10 cellular contexts compared by ENCODE assay signal in genomic region chr3:33063651-33064051, GRCh38. TPM values are rescaled to one million over a fixed set of nuclear protein-coding genes. Genes with fewer than 3 reads are reported as not detected.
DNase-seq lines count a peak whose midpoint lies in the region; ATAC-seq and TF ChIP-seq lines count a peak whose summit lies in the region.
"Had no signal": no experiment of that assay in that cellular context is flagged by ENCODE, and none has a peak within 500 bp of the region (broad histone marks: within the 10 kb centered on the region; RNA-seq: fewer than 3 reads in every experiment).

No MANE protein-coding gene starts in this region.

- intact Hi-C loops in dorsolateral prefrontal cortex (cut with DNase I), result no loop called here

- CTCF ChIA-PET in HEK293T (lab: Yijun Ruan, JAX), result interaction anchor here (0.6 kb wide), 1 partner anchor 54 kb away, joined by 3 read pairs; no protein-coding TSS in a partner anchor

- H3K4me3 Mint-ChIP-seq in naive B cell, result peak overlapping the region in 7 of 8 donors; percentile 20 to 79 (median 48)

- TF ChIP-seq CTCF in dorsolateral prefrontal cortex (IDR thresholded peaks at IDR 0.05 in 54 of 56, conservative IDR thresholded peaks at IDR 0.05 in 2 of 56; ENCODE audit: low read depth in 1 of 56, partially characterized antibody in 56 of 56), result no peak

- peak; percentile 51 for DNase-seq in EL
- DNase-seq in activated CD8-positive, alpha-beta memory T cell treated with anti-CD3 and anti-CD28 coated beads, Interleukin-2, amount 50 U/mL, for 48 hours, result peak; percentile 74
- DNase-seq in naive B cell, result peak; percentile 42
- no peak for DNase-seq in dorsolateral prefrontal cortex
- DNase-seq in retina, result no peak
- no peak for DNase-seq in HEK293T (ENCODE audit: extremely low spot score)
- no peak for DNase-seq in DMS153 (lab: John Stamatoyannopoulos, UW)
- DNase-seq: dermis blood vessel endothelial cell, DMS79 had no signal

- no peak overlapping the region for H3K4me3 ChIP-seq in dorsolateral prefrontal cortex

- peak overlapping the region in 5 of 6 donors; percentile 82 to 94 (median 83) for H3K27ac Mint-ChIP-seq in naive B cell

- POLR2A ChIA-PET in HEK293T (lab: Yijun Ruan, JAX), result no interaction called here

- H3K9me3 Mint-ChIP-seq in naive B cell, result no peaks in the 10 kb centered on the region

- H3K27ac ChIP-seq in dorsolateral prefrontal cortex, result peak overlapping the region in 5 of 59 donors; percentile 34 to 70 (median 56)

- H3K36me3 Mint-ChIP-seq in naive B cell, result peaks cover 0 to 4% of the 10 kb centered on the region in 2 donors

- no peaks in the 10 kb centered on the region for H3K27me3 ChIP-seq in dorsolateral prefrontal cortex

- H3K4me1 Mint-ChIP-seq in naive B cell, result peaks cover 33 to 40% (median 38%) of the 10 kb centered on the region in 3 donors

- no peaks in the 10 kb centered on the region for H3K27me3 Mint-ChIP-seq in naive B cell

- peak; percentile 37 for ATAC-seq in HG03159 (IDR thresholded peaks at IDR 0.05; ENCODE audit: unreplicated experiment)
- peak; percentile 82 to 84 for ATAC-seq in naive B cell (ENCODE audit: low read depth in 2 of 2)

TF ChIP-seq in HEK293T, 16 proteins besides CTCF, POLR2A, EP300 and RAD21:
- TF ChIP-seq FOXM1 (IDR thresholded peaks at IDR 0.05; ENCODE audit: borderline replicate concordance) (no peak), CTBP1 (IDR thresholded peaks at IDR 0.05; ENCODE audit: borderline replicate concordance) (no peak), ZNF384 (IDR thresholded peaks at IDR 0.05) (no peak), L3MBTL2 (conservative IDR thresholded peaks at IDR 0.05) (no peak), ARNT (IDR thresholded peaks at IDR 0.05) (no peak), FOXK2 (IDR thresholded peaks at IDR 0.05) (no peak), ELF4 (IDR thresholded peaks at IDR 0.05) (no peak), SUZ12 (IDR thresholded peaks at IDR 0.05) (no peak), TARDBP (IDR thresholded peaks at IDR 0.05) (no peak), NFRKB (IDR thresholded peaks at IDR 0.05) (no peak), HDGF (IDR thresholded peaks at IDR 0.05; ENCODE audit: borderline replicate concordance) (no peak), LEF1 (IDR thresholded peaks at IDR 0.05; ENCODE audit: borderline replicate concordance) (no peak)
- TF ChIP-seq, protein P1, sequence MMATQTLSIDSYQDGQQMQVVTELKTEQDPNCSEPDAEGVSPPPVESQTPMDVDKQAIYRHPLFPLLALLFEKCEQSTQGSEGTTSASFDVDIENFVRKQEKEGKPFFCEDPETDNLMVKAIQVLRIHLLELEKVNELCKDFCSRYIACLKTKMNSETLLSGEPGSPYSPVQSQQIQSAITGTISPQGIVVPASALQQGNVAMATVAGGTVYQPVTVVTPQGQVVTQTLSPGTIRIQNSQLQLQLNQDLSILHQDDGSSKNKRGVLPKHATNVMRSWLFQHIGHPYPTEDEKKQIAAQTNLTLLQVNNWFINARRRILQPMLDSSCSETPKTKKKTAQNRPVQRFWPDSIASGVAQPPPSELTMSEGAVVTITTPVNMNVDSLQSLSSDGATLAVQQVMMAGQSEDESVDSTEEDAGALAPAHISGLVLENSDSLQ (IDR thresholded peaks at IDR 0.05), result no peak

RNA-seq across cellular contexts. Expression of gene GLB1, which starts 33.3 kb away (rescaled TPM):
- 10 to 100 TPM; 32.6 to 42.8 (median 39.9) TPM for polyA plus RNA-seq in naive B cell (ENCODE audit: low read depth in 6 of 6)
- 10 to 100 TPM; 26.4 to 84.6 (median 51.8) TPM for total RNA-seq in dorsolateral prefrontal cortex

RNA-seq across cellular contexts. Expression of gene TMPPE, which starts 33.3 kb away (rescaled TPM):
- polyA plus RNA-seq in naive B cell (ENCODE audit: low read depth in 6 of 6), result 1 to 10 TPM in 4 of 6 donors, under 1 TPM in 1, not detected in 1; 0.50 to 2.0 (median 1.5) TPM
- total RNA-seq in dorsolateral prefrontal cortex, result 10 to 100 TPM in 116 of 120 experiments, 1 to 10 TPM in 4; 7.4 to 19.4 (median 13.6) TPM

RNA-seq across cellular contexts. Expression of gene CRTAP, which starts 50.2 kb away (rescaled TPM):
- 10 to 100 TPM; 66.0 to 87.6 (median 75.1) TPM for polyA plus RNA-seq in naive B cell (ENCODE audit: low read depth in 6 of 6)
- total RNA-seq in dorsolateral prefrontal cortex, result 100 to 1,000 TPM in 8 of 120 experiments, 10 to 100 TPM in 112; 49.8 to 139 (median 75.7) TPM

Comparison
In these comparisons a context has a peak if more than half of its experiments do, and no peak if none do; other contexts are left out.
1. DNase-seq: peak in EL (single experiment), activated CD8-positive, alpha-beta memory T cell treated with anti-CD3 and anti-CD28 coated beads, Interleukin-2, amount 50 U/mL, for 48 hours (single experiment) and naive B cell (single experiment); none in dorsolateral prefrontal cortex (0 of 10), retina (single experiment), HEK293T (single experiment) and DMS153 (single experiment).